In genomic region chr1:9719978-9720722, GRCh38 we compare ENCODE assay signal across 12 cellular contexts.
A peak's percentile ranks its signal among the peaks of the same experiment; 100 is the strongest.
DNase-seq lines count a peak whose midpoint lies in the region; ATAC-seq, FAIRE-seq and TF ChIP-seq lines count a peak whose summit lies in the region.
"Had no signal": no experiment of that assay in that cellular context is flagged by ENCODE, and none has a peak within 500 bp of the region (broad histone marks: within the 10 kb centered on the region; RNA-seq: fewer than 3 reads in every experiment).

No MANE protein-coding gene starts in this region.

- FAIRE-seq in keratinocyte (lab: Jason Lieb, UNC): no peak

- DNase-seq in AG04450 (ENCODE audit: low read depth, low spot score) (no peak), D341Med (ENCODE audit: low spot score) (peak; percentile 22), T-helper 17 cell (no peak), keratinocyte (ENCODE audit: low read depth, low spot score) (no peak), amygdala (lab: John Stamatoyannopoulos, UW) (no peak), RPMI8226 (no peak), UCSD-AML1 (lab: John Stamatoyannopoulos, UW; ENCODE audit: unreplicated experiment) (no peak), Right ventricle myocardium superior (no peak)
- DNase-seq: activated CD4-positive, alpha-beta T cell treated with anti-CD3 and anti-CD28 coated beads, Interleukin-2, amount 50 U/mL, for 48 hours; Caco-2; erythroblast; left ventricle myocardium inferior had no signal

- ATAC-seq in T-helper 17 cell: no peak
- ATAC-seq in Right ventricle myocardium superior (ENCODE audit: poor library complexity): no peak

- dilution Hi-C loops in keratinocyte (cut with MboI; ENCODE audit: extremely low pct_ligation_motif_present, low sequenced_read_pairs): no loop called here

- no peaks in the 10 kb centered on the region for H3K27me3 Mint-ChIP-seq in T-helper 17 cell

- no peak overlapping the region for H2AFZ ChIP-seq in keratinocyte (ENCODE audit: control insufficient read depth, low read length)

- no peaks in the 10 kb centered on the region for H4K20me1 ChIP-seq in keratinocyte (ENCODE audit: control insufficient read depth, extremely low read depth, insufficient read depth, low read length)

- H3K9ac ChIP-seq in keratinocyte (ENCODE audit: control insufficient read depth, extremely low read depth, insufficient read depth, low read length): no peak overlapping the region

- H3K36me3 ChIP-seq in keratinocyte (ENCODE audit: control insufficient read depth in 2 of 2, extremely low read depth in 1 of 2, insufficient read depth in 2 of 2, low read length in 2 of 2): peaks cover 26 to 28% of the 10 kb centered on the region in 2 experiments

- no peaks in the 10 kb centered on the region for H3K79me2 ChIP-seq in keratinocyte (ENCODE audit: control insufficient read depth, insufficient read depth, low read length)

- H3K36me3 Mint-ChIP-seq in T-helper 17 cell (ENCODE audit: low read depth): peaks cover 9% of the 10 kb centered on the region

- H3K4me2 ChIP-seq in keratinocyte (ENCODE audit: control insufficient read depth, extremely low read depth, insufficient read depth, low read depth, low read length): no peak overlapping the region

- H3K9me3 ChIP-seq in AG04450 (ENCODE audit: control insufficient read depth, insufficient read depth, low read length) (peaks cover 24% of the 10 kb centered on the region), T-helper 17 cell (ENCODE audit: control insufficient read depth, low read length, poor library complexity, severe bottlenecking) (no peaks in the 10 kb centered on the region), keratinocyte (ENCODE audit: control insufficient read depth, low read depth, low read length) (no peaks in the 10 kb centered on the region)

- POLR2A ChIA-PET in AG04450 (lab: Yijun Ruan, JAX): interaction anchor here (1.0 kb wide), 1 partner anchor 15 kb away, joined by 5 read pairs; no protein-coding TSS in a partner anchor

- peaks cover 36% of the 10 kb centered on the region for H3K4me1 Mint-ChIP-seq in T-helper 17 cell

- H3K4me3 ChIP-seq in AG04450 (ENCODE audit: low read depth, low read length) (no peak overlapping the region), keratinocyte (ENCODE audit: control insufficient read depth in 2 of 3, extremely low read depth in 1 of 3, insufficient read depth in 2 of 3, low read depth in 1 of 3, low read length in 3 of 3) (no peak overlapping the region)
- H3K4me3 ChIP-seq: left ventricle myocardium inferior had no signal

- peak overlapping the region; percentile 97 for H3K27ac Mint-ChIP-seq in T-helper 17 cell

- H3K4me3 Mint-ChIP-seq in T-helper 17 cell: peak overlapping the region; percentile 77

- no peaks in the 10 kb centered on the region for H3K27me3 ChIP-seq in AG04450 (ENCODE audit: control insufficient read depth, insufficient read depth, low read length)
- no peaks in the 10 kb centered on the region for H3K27me3 ChIP-seq in keratinocyte (ENCODE audit: control insufficient read depth, extremely low read depth, insufficient read depth, low read length)

- intact Hi-C loops in Right ventricle myocardium superior (cut with DNase I): loop anchor here (5.0 kb wide), 1 partner anchor 147 kb away; no protein-coding TSS in a partner anchor

- CTCF ChIA-PET in AG04450 (lab: Charles Lee): interaction anchor here (0.8 to 1.0 kb wide), 3 partner anchors 18 to 93 kb away, joined by 3 to 6 read pairs (median 3); no protein-coding TSS in a partner anchor

- H3K9me1 ChIP-seq in keratinocyte (ENCODE audit: control insufficient read depth, extremely low read depth, insufficient read depth, low read length): no peaks in the 10 kb centered on the region

- H3K4me1 ChIP-seq in keratinocyte (ENCODE audit: control insufficient read depth, extremely low read depth, insufficient read depth, low read length): peaks cover 23% of the 10 kb centered on the region
- H3K4me1 ChIP-seq: Caco-2 had no signal

- TF ChIP-seq CTCF in AG04450 (IDR thresholded peaks at IDR 0.05; ENCODE audit: low read depth, low read length): no peak
- TF ChIP-seq CTCF in keratinocyte (optimal IDR thresholded peaks at IDR 0.05 in 1 of 3, IDR thresholded peaks at IDR 0.05 in 1 of 3, conservative IDR thresholded peaks at IDR 0.05 in 1 of 3; ENCODE audit: extremely low read depth in 1 of 3, insufficient read depth in 2 of 3, low read length in 3 of 3): peak in 2 of 3 experiments; percentile 11 to 16

- H3K27ac ChIP-seq in AG04450 (ENCODE audit: low read depth, low read length): peak overlapping the region; percentile 31
- H3K27ac ChIP-seq in keratinocyte (ENCODE audit: control insufficient read depth, insufficient read depth, low read length): no peak overlapping the region
- H3K27ac ChIP-seq: left ventricle myocardium inferior had no signal
